In genomic region chrY:8305021-8305420, GRCh38 we compare ENCODE assay signal across 16 cellular contexts.
A peak's percentile ranks its signal among the peaks of the same experiment; 100 is the strongest.
DNase-seq lines count a peak whose midpoint lies in the region; ATAC-seq and TF ChIP-seq lines count a peak whose summit lies in the region.
"Had no signal": no experiment of that assay in that cellular context is flagged by ENCODE, and none has a peak within 500 bp of the region (broad histone marks: within the 10 kb centered on the region; RNA-seq: fewer than 3 reads in every experiment).

No MANE protein-coding gene starts in this region.

- no peaks in the 10 kb centered on the region for H3K36me3 ChIP-seq in mesendoderm (ENCODE audit: control insufficient read depth, insufficient read depth, low read length)

- H3K79me1 ChIP-seq in mesendoderm (ENCODE audit: low read length): no peaks in the 10 kb centered on the region

- no peak for ATAC-seq in HG03520 (IDR thresholded peaks at IDR 0.05; ENCODE audit: unreplicated experiment)
- ATAC-seq: HCT116 had no signal

- H3K27ac Mint-ChIP-seq in activated CD4-positive, alpha-beta memory T cell treated with anti-CD3 and anti-CD28 coated beads, Interleukin-2, amount 10 ng/mL, durations not matched to agents 7 days and 5 days: no peak overlapping the region
- H3K27ac Mint-ChIP-seq: CD4-positive, alpha-beta memory T cell; H9 had no signal

- H4K5ac ChIP-seq in mesendoderm (ENCODE audit: low read length): no peak overlapping the region

- H2AK5ac ChIP-seq in mesendoderm (ENCODE audit: low read length): no peak overlapping the region

- H3K4me1 ChIP-seq in mesendoderm (ENCODE audit: control insufficient read depth, low read depth, low read length): no peaks in the 10 kb centered on the region

- CTCF ChIA-PET in activated CD4-positive, alpha-beta memory T cell treated with anti-CD3 and anti-CD28 coated beads, Interleukin-2, amount 10 ng/mL, durations not matched to agents 7 days and 5 days (lab: Charles Lee): no interaction called here

- H3K18ac ChIP-seq in mesendoderm (ENCODE audit: low read length): no peak overlapping the region

- H3K4me3 Mint-ChIP-seq in activated CD4-positive, alpha-beta memory T cell treated with anti-CD3 and anti-CD28 coated beads, Interleukin-2, amount 10 ng/mL, durations not matched to agents 7 days and 5 days: no peak overlapping the region
- H3K4me3 Mint-ChIP-seq: CD4-positive, alpha-beta memory T cell; H9 had no signal

- H3K4me3 ChIP-seq in mesendoderm (ENCODE audit: low read length): no peak overlapping the region
- H3K4me3 ChIP-seq in foreskin fibroblast (ENCODE audit: low read depth in 1 of 2, low read length in 2 of 2): no peak overlapping the region
- H3K4me3 ChIP-seq: GM23248 had no signal

- H3K56ac ChIP-seq in mesendoderm (ENCODE audit: low read length): no peak overlapping the region

- TF ChIP-seq CTCF in foreskin fibroblast (IDR thresholded peaks at IDR 0.05; ENCODE audit: low read depth, low read length): no peak

- WGBS in mesendoderm (ENCODE audit: extremely low coverage, insufficient coverage, low lambda C conversion rate): no CpG with 5 or more reads among the region's 1 CpG

- no peaks in the 10 kb centered on the region for H3K79me2 ChIP-seq in mesendoderm (ENCODE audit: control insufficient read depth, insufficient read depth, low read length)

- no peak overlapping the region for H3K27ac ChIP-seq in mesendoderm (ENCODE audit: low read depth, low read length)
- H3K27ac ChIP-seq: GM23248 had no signal

- no peak overlapping the region for H3K4ac ChIP-seq in mesendoderm (ENCODE audit: low read depth, low read length)

- no peak overlapping the region for H4K8ac ChIP-seq in mesendoderm (ENCODE audit: low read depth, low read length)

- H3K36me3 Mint-ChIP-seq in activated CD4-positive, alpha-beta memory T cell treated with anti-CD3 and anti-CD28 coated beads, Interleukin-2, amount 10 ng/mL, durations not matched to agents 7 days and 5 days (ENCODE audit: low read depth): no peaks in the 10 kb centered on the region
- H3K36me3 Mint-ChIP-seq: CD4-positive, alpha-beta memory T cell had no signal

- no peak overlapping the region for H2BK120ac ChIP-seq in mesendoderm (ENCODE audit: low read depth, low read length)

- H3K9me3 Mint-ChIP-seq in activated CD4-positive, alpha-beta memory T cell treated with anti-CD3 and anti-CD28 coated beads, Interleukin-2, amount 10 ng/mL, durations not matched to agents 7 days and 5 days: no peaks in the 10 kb centered on the region
- H3K9me3 Mint-ChIP-seq: CD4-positive, alpha-beta memory T cell; H9 had no signal

- H3K9ac ChIP-seq in mesendoderm (ENCODE audit: low read length): no peak overlapping the region
- H3K9ac ChIP-seq: GM23248 had no signal

- no peaks in the 10 kb centered on the region for H3K4me1 Mint-ChIP-seq in activated CD4-positive, alpha-beta memory T cell treated with anti-CD3 and anti-CD28 coated beads, Interleukin-2, amount 10 ng/mL, durations not matched to agents 7 days and 5 days
- H3K4me1 Mint-ChIP-seq: CD4-positive, alpha-beta memory T cell; H9 had no signal

- no peaks in the 10 kb centered on the region for H3K27me3 Mint-ChIP-seq in activated CD4-positive, alpha-beta memory T cell treated with anti-CD3 and anti-CD28 coated beads, Interleukin-2, amount 10 ng/mL, durations not matched to agents 7 days and 5 days
- H3K27me3 Mint-ChIP-seq: CD4-positive, alpha-beta memory T cell had no signal

- no peak overlapping the region for H2BK5ac ChIP-seq in mesendoderm (ENCODE audit: low read length)

- POLR2A ChIA-PET in activated CD4-positive, alpha-beta memory T cell treated with anti-CD3 and anti-CD28 coated beads, Interleukin-2, amount 10 ng/mL, durations not matched to agents 7 days and 5 days (lab: Charles Lee): no interaction called here

- DNase-seq in NCI-H226: peak; percentile 1
- DNase-seq in iPS DF 19.7 (ENCODE audit: low read depth, low spot score): peak; percentile 52
- DNase-seq in mesendoderm: peak; percentile 19
- no peak for DNase-seq in activated CD4-positive, alpha-beta memory T cell treated with anti-CD3 and anti-CD28 coated beads, Interleukin-2, amount 10 ng/mL, durations not matched to agents 7 days and 5 days
- no peak for DNase-seq in foreskin fibroblast
- DNase-seq: C1 segment of cervical spinal cord; Calu3; CD4-positive, alpha-beta memory T cell; COR-L47; DMS53; DMS79 treated with DMSO at 0.1 percent for 48 hours; GF-D8; GM23248; H9 had no signal

- no peak overlapping the region for H2BK15ac ChIP-seq in mesendoderm (replicated peaks; ENCODE audit: low read depth)

- no peaks in the 10 kb centered on the region for H3K27me3 ChIP-seq in mesendoderm (ENCODE audit: insufficient read depth, low read length, poor library complexity)

- H3K4me2 ChIP-seq in mesendoderm (ENCODE audit: low read length): no peak overlapping the region

- H3K23ac ChIP-seq in mesendoderm (ENCODE audit: low read length): no peak overlapping the region

Comparison
In these comparisons a context has a peak if more than half of its experiments do, and no peak if none do; other contexts are left out.
1. DNase-seq: peak in NCI-H226 (single experiment), iPS DF 19.7 (single experiment) and mesendoderm (single experiment); none in activated CD4-positive, alpha-beta memory T cell treated with anti-CD3 and anti-CD28 coated beads, Interleukin-2, amount 10 ng/mL, durations not matched to agents 7 days and 5 days (single experiment) and foreskin fibroblast (0 of 2).